ENCODE assay signal across 14 cellular contexts in the genomic region with DNA sequence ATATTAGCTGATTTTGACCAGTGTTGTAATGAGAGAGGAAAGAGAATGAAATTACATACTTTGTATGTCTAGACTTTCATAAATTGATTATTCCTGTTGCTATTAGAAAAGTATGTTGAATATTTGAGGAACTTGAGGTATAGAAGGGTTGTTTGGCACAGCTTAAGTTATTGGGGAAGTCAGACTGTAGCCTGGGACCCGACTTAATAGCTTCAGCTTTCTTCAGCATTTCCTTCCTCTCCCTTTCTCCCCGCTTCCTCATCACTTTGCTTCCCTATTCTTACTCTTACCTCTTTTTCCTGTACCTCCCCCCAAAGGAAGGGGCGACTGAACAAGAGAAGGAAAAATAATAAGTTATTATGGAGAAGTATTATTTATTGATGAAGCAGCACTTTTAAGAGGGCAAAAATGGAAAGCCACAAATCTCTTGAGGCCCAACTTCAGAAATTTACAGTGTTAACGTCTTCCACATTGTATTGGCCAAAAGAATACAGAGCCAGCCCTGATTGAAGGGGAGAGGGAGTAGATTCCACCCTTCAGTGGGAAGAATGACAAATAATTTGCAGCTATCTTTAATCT. TPM values are rescaled to one million over a fixed set of nuclear protein-coding genes. Genes with fewer than 3 reads are reported as not detected.
DNase-seq lines count a peak whose midpoint lies in the region; ATAC-seq and TF ChIP-seq lines count a peak whose summit lies in the region.
"Had no signal": no experiment of that assay in that cellular context is flagged by ENCODE, and none has a peak within 500 bp of the region (broad histone marks: within the 10 kb centered on the region; RNA-seq: fewer than 3 reads in every experiment).

No MANE protein-coding gene starts in this region.

- H3K4me3 Mint-ChIP-seq in activated CD8-positive, alpha-beta T cell treated with anti-CD3 and anti-CD28 coated beads for 36 hours = no peak overlapping the region
- no peak overlapping the region for H3K4me3 Mint-ChIP-seq in activated CD8-positive, alpha-beta T cell treated with anti-CD3 and anti-CD28 coated beads, Interleukin-2, amount 10 ng/mL, durations not matched to agents 7 days and 5 days
- peak overlapping the region; percentile 22 for H3K4me3 Mint-ChIP-seq in stimulated activated memory B cell treated with anti-CD40 and anti-IgM and Interleukin-4, amounts not matched to agents 10 μg/mL and 1 μg/mL and 100 μg/mL, for 72 hours

- H3K9ac ChIP-seq in OCI-LY1 (ENCODE audit: low read length) = no peak overlapping the region

- H3K4me1 ChIP-seq in OCI-LY1 (ENCODE audit: insufficient read depth, low read length, severe bottlenecking) (peaks cover 85% of the 10 kb centered on the region), esophagus muscularis mucosa (peaks cover 67 to 100% (median 97%) of the 10 kb centered on the region in 4 donors), Peyer's patch (peaks cover 0 to 40% (median 22%) of the 10 kb centered on the region in 4 donors), aorta (ENCODE audit: control insufficient read depth in 1 of 2, insufficient read depth in 2 of 2, low read length in 2 of 2) (peaks cover 1 to 9% of the 10 kb centered on the region in 2 donors)

- H3K4me3 ChIP-seq in OCI-LY1 (ENCODE audit: low read depth, low read length, poor library complexity, severe bottlenecking) (no peak overlapping the region), esophagus muscularis mucosa (no peak overlapping the region), Peyer's patch (no peak overlapping the region), aorta (ENCODE audit: low read length in 2 of 2) (no peak overlapping the region)
- H3K4me3 ChIP-seq: HAP-1 had no signal

- WGBS in esophagus muscularis mucosa = 43% methylated on average over 4 of the region's 4 CpGs
- WGBS in aorta, 2 donors = 55 to 68% methylated on average over 4 of the region's 4 CpGs

- no peaks in the 10 kb centered on the region for H4K20me1 ChIP-seq in OCI-LY1 (ENCODE audit: insufficient read depth, low read length)

- TF ChIP-seq POLR2A in esophagus muscularis mucosa (IDR thresholded peaks at IDR 0.05; ENCODE audit: low read depth) (no peak), Peyer's patch (IDR thresholded peaks at IDR 0.05) (no peak)

- no peak for DNase-seq in activated CD8-positive, alpha-beta T cell treated with anti-CD3 and anti-CD28 coated beads for 36 hours
- DNase-seq in activated CD8-positive, alpha-beta T cell treated with anti-CD3 and anti-CD28 coated beads, Interleukin-2, amount 10 ng/mL, durations not matched to agents 7 days and 5 days = no peak
- DNase-seq in esophagus muscularis mucosa (ENCODE audit: extremely low spot score) (no peak), NCI-H2171 (lab: John Stamatoyannopoulos, UW) (no peak), Peyer's patch (no peak), aorta (no peak)
- DNase-seq: activated naive CD4-positive, alpha-beta T cell treated with anti-CD3 and anti-CD28 coated beads, Interleukin-2, amount 50 U/mL, for 16 hours; NCI-H1436 treated with DMSO at 0.1 percent for 48 hours; PC-3; stimulated activated naive CD4-positive, alpha-beta T cell had no signal

- TF ChIP-seq CTCF in activated CD8-positive, alpha-beta T cell treated with anti-CD3 and anti-CD28 coated beads for 36 hours (IDR thresholded peaks at IDR 0.05) = no peak
- TF ChIP-seq CTCF in OCI-LY1 (IDR thresholded peaks at IDR 0.05; ENCODE audit: low read length) (no peak), esophagus muscularis mucosa (IDR thresholded peaks at IDR 0.05) (no peak), Peyer's patch (IDR thresholded peaks at IDR 0.05) (no peak)

- peaks cover 21% of the 10 kb centered on the region for H3K36me3 Mint-ChIP-seq in activated CD8-positive, alpha-beta T cell treated with anti-CD3 and anti-CD28 coated beads for 36 hours (ENCODE audit: low read depth)
- H3K36me3 Mint-ChIP-seq in activated CD8-positive, alpha-beta T cell treated with anti-CD3 and anti-CD28 coated beads, Interleukin-2, amount 10 ng/mL, durations not matched to agents 7 days and 5 days (ENCODE audit: low read depth) = peaks cover 15% of the 10 kb centered on the region
- H3K36me3 Mint-ChIP-seq in stimulated activated memory B cell treated with anti-CD40 and anti-IgM and Interleukin-4, amounts not matched to agents 10 μg/mL and 1 μg/mL and 100 μg/mL, for 72 hours = no peaks in the 10 kb centered on the region

- no peaks in the 10 kb centered on the region for H3F3A ChIP-seq in OCI-LY1 (ENCODE audit: insufficient read depth, low read length)

- peaks cover 5% of the 10 kb centered on the region for H3K36me3 ChIP-seq in OCI-LY1 (ENCODE audit: insufficient read depth, low read length)
- no peaks in the 10 kb centered on the region for H3K36me3 ChIP-seq in esophagus muscularis mucosa
- H3K36me3 ChIP-seq in Peyer's patch = no peaks in the 10 kb centered on the region
- no peaks in the 10 kb centered on the region for H3K36me3 ChIP-seq in aorta (ENCODE audit: control insufficient read depth in 1 of 2, insufficient read depth in 2 of 2, low read length in 1 of 2)

- no peak overlapping the region for H2AFZ ChIP-seq in OCI-LY1 (ENCODE audit: low read length)

- H3K4me2 ChIP-seq in OCI-LY1 (ENCODE audit: low read length) = peak overlapping the region; percentile 31

- H3K79me2 ChIP-seq in OCI-LY1 (ENCODE audit: insufficient read depth, low read length) = peaks cover 100% of the 10 kb centered on the region

- H3K27me3 ChIP-seq in OCI-LY1 (ENCODE audit: insufficient read depth, low read length) = no peaks in the 10 kb centered on the region
- H3K27me3 ChIP-seq in esophagus muscularis mucosa = no peaks in the 10 kb centered on the region
- no peaks in the 10 kb centered on the region for H3K27me3 ChIP-seq in Peyer's patch
- no peaks in the 10 kb centered on the region for H3K27me3 ChIP-seq in aorta (ENCODE audit: control insufficient read depth in 1 of 2, insufficient read depth in 2 of 2, low read length in 1 of 2)

- H3K27ac Mint-ChIP-seq in activated CD8-positive, alpha-beta T cell treated with anti-CD3 and anti-CD28 coated beads for 36 hours = peak overlapping the region; percentile 36
- H3K27ac Mint-ChIP-seq in activated CD8-positive, alpha-beta T cell treated with anti-CD3 and anti-CD28 coated beads, Interleukin-2, amount 10 ng/mL, durations not matched to agents 7 days and 5 days = no peak overlapping the region
- peak overlapping the region; percentile 44 for H3K27ac Mint-ChIP-seq in stimulated activated memory B cell treated with anti-CD40 and anti-IgM and Interleukin-4, amounts not matched to agents 10 μg/mL and 1 μg/mL and 100 μg/mL, for 72 hours

- H3K4me1 Mint-ChIP-seq in activated CD8-positive, alpha-beta T cell treated with anti-CD3 and anti-CD28 coated beads for 36 hours (ENCODE audit: low read depth) = peaks cover 86% of the 10 kb centered on the region
- H3K4me1 Mint-ChIP-seq in activated CD8-positive, alpha-beta T cell treated with anti-CD3 and anti-CD28 coated beads, Interleukin-2, amount 10 ng/mL, durations not matched to agents 7 days and 5 days (ENCODE audit: low read depth) = peaks cover 76% of the 10 kb centered on the region
- peaks cover 89% of the 10 kb centered on the region for H3K4me1 Mint-ChIP-seq in stimulated activated memory B cell treated with anti-CD40 and anti-IgM and Interleukin-4, amounts not matched to agents 10 μg/mL and 1 μg/mL and 100 μg/mL, for 72 hours

- POLR2A ChIA-PET in activated CD8-positive, alpha-beta T cell treated with anti-CD3 and anti-CD28 coated beads for 36 hours (lab: Charles Lee) = interaction anchor here (0.6 to 1.2 kb wide), 4 partner anchors 13 to 53 kb away, joined by 3 read pairs; no protein-coding TSS in a partner anchor
- POLR2A ChIA-PET in activated CD8-positive, alpha-beta T cell treated with anti-CD3 and anti-CD28 coated beads, Interleukin-2, amount 10 ng/mL, durations not matched to agents 7 days and 5 days (lab: Charles Lee) = interaction anchor here (1.2 kb wide), 1 partner anchor 366 kb away, joined by 4 read pairs; a partner anchor contains a TSS

- H3K9me3 ChIP-seq in OCI-LY1 (ENCODE audit: low read length) (no peaks in the 10 kb centered on the region), esophagus muscularis mucosa (no peaks in the 10 kb centered on the region), Peyer's patch (no peaks in the 10 kb centered on the region), aorta (ENCODE audit: control insufficient read depth, low read length) (no peaks in the 10 kb centered on the region)
- H3K9me3 ChIP-seq: HAP-1 had no signal

- intact Hi-C loops in activated CD8-positive, alpha-beta T cell treated with anti-CD3 and anti-CD28 coated beads for 36 hours (cut with micrococcal nuclease) = no loop called here
- intact Hi-C loops in esophagus muscularis mucosa (cut with DNase I) (loop anchor here (10.0 kb wide), 1 partner anchor 334 kb away; no protein-coding TSS in a partner anchor), aorta (cut with DNase I) (loop anchor here in 1 of 2 donors (10.0 kb wide), 1 partner anchor 136 kb away; a partner anchor contains a TSS)

- CTCF ChIA-PET in activated CD8-positive, alpha-beta T cell treated with anti-CD3 and anti-CD28 coated beads for 36 hours (lab: Charles Lee) = interaction anchor here (1.3 kb wide), 1 partner anchor 21 kb away, joined by 3 read pairs; no protein-coding TSS in a partner anchor
- CTCF ChIA-PET in activated CD8-positive, alpha-beta T cell treated with anti-CD3 and anti-CD28 coated beads, Interleukin-2, amount 10 ng/mL, durations not matched to agents 7 days and 5 days (lab: Charles Lee) = interaction anchor here (0.9 to 1.1 kb wide), 2 partner anchors 14 to 46 kb away, joined by 4 read pairs; no protein-coding TSS in a partner anchor

- no peak for ATAC-seq in activated CD8-positive, alpha-beta T cell treated with anti-CD3 and anti-CD28 coated beads for 36 hours
- no peak for ATAC-seq in activated CD8-positive, alpha-beta T cell treated with anti-CD3 and anti-CD28 coated beads, Interleukin-2, amount 10 ng/mL, durations not matched to agents 7 days and 5 days
- ATAC-seq in stimulated activated memory B cell treated with anti-CD40 and anti-IgM and Interleukin-4, amounts not matched to agents 10 μg/mL and 1 μg/mL and 100 μg/mL, for 72 hours = no peak
- ATAC-seq in aorta (ENCODE audit: low FRiP score) = no peak
- ATAC-seq: PC-3 had no signal

- no peaks in the 10 kb centered on the region for H3K9me3 Mint-ChIP-seq in activated CD8-positive, alpha-beta T cell treated with anti-CD3 and anti-CD28 coated beads for 36 hours
- H3K9me3 Mint-ChIP-seq in activated CD8-positive, alpha-beta T cell treated with anti-CD3 and anti-CD28 coated beads, Interleukin-2, amount 10 ng/mL, durations not matched to agents 7 days and 5 days (ENCODE audit: insufficient read depth) = no peaks in the 10 kb centered on the region
- H3K9me3 Mint-ChIP-seq in stimulated activated memory B cell treated with anti-CD40 and anti-IgM and Interleukin-4, amounts not matched to agents 10 μg/mL and 1 μg/mL and 100 μg/mL, for 72 hours = no peaks in the 10 kb centered on the region

- no peaks in the 10 kb centered on the region for H3K27me3 Mint-ChIP-seq in activated CD8-positive, alpha-beta T cell treated with anti-CD3 and anti-CD28 coated beads for 36 hours
- H3K27me3 Mint-ChIP-seq in activated CD8-positive, alpha-beta T cell treated with anti-CD3 and anti-CD28 coated beads, Interleukin-2, amount 10 ng/mL, durations not matched to agents 7 days and 5 days (ENCODE audit: low read depth) = no peaks in the 10 kb centered on the region
- H3K27me3 Mint-ChIP-seq in stimulated activated memory B cell treated with anti-CD40 and anti-IgM and Interleukin-4, amounts not matched to agents 10 μg/mL and 1 μg/mL and 100 μg/mL, for 72 hours = no peaks in the 10 kb centered on the region

- no peaks in the 10 kb centered on the region for H3K9me2 ChIP-seq in OCI-LY1 (ENCODE audit: low read depth, low read length)

- TF ChIP-seq EP300 in esophagus muscularis mucosa (IDR thresholded peaks at IDR 0.05) = no peak

- H3K27ac ChIP-seq in OCI-LY1 (ENCODE audit: low read depth, low read length, poor library complexity, severe bottlenecking) (peak overlapping the region; percentile 10), esophagus muscularis mucosa (replicated peaks in 1 of 4) (peak overlapping the region; percentile 30 to 72 (median 44)), Peyer's patch (no peak overlapping the region), aorta (ENCODE audit: low read depth in 1 of 2, low read length in 2 of 2) (no peak overlapping the region)
- H3K27ac ChIP-seq: 22Rv1 had no signal

RNA-seq across cellular contexts. Expression of a gene that starts 7.4 kb away (rescaled TPM):
- 10 to 100 TPM; 70.2 to 72.0 TPM for total RNA-seq in activated CD8-positive, alpha-beta T cell treated with anti-CD3 and anti-CD28 coated beads for 36 hours
- 10 to 100 TPM; 66.2 to 68.9 TPM for total RNA-seq in activated CD8-positive, alpha-beta T cell treated with anti-CD3 and anti-CD28 coated beads, Interleukin-2, amount 10 ng/mL, durations not matched to agents 7 days and 5 days
- total RNA-seq in esophagus muscularis mucosa = 100 to 1,000 TPM in 3 of 4 donors, 10 to 100 TPM in 1; 91.8 to 145 (median 107) TPM
- total RNA-seq in Peyer's patch = 100 to 1,000 TPM in 2 of 4 donors, 10 to 100 TPM in 2; 79.9 to 218 (median 91.5) TPM
- 100 to 1,000 TPM; 141 to 147 TPM for total RNA-seq in aorta
- polyA plus RNA-seq in aorta = 10 to 100 TPM; 31.8 to 61.6 TPM

Comparison
In these comparisons a context has a peak if more than half of its experiments do, and no peak if none do; other contexts are left out.
1. H3K27ac ChIP-seq: peak in OCI-LY1 (single experiment) and esophagus muscularis mucosa (4 of 4); none in Peyer's patch (0 of 4) and aorta (0 of 2).